ENCODE assay signal across 8 cellular contexts in the genomic region with DNA sequence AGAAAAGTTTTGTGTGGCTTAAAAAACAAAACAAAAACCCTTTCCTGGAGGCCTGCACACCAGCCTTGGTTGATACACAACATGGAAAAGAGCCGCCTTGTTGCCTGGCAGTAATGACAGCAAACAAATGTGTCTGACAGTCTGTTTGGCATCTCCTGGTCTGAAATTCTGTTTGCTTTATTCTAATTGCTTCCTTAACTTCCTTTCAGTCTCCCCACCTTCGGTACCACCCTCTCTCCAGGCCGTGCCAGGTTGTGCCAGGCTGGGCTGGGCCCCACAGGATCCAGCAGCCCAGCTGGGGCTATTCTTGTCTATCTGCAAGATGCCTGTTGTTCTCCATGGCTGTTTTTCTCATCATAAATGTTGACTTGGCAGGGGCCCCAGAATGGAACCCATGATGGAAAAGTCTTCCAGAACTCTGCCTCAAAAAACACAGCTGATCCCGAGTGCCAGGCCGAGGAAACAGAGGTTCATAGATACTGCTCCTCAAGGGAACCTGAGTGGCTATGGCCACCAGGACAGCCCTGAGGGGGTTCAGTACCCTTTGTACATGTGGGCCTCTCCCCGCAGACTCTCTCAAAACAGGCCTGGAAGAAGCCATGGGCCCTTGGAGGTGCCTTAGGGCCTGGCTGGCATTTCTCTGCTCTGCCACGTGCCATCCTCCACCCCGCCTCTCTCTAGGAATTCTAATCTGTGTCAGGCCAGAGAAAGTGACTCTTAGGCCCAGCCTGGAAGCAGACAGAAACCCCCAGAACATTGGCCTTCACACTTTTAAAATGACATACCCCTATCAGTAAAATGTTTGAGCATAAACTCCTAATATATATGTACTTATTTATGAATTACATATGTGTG. TPM values are rescaled to one million over a fixed set of nuclear protein-coding genes. Genes with fewer than 3 reads are reported as not detected.
DNase-seq lines count a peak whose midpoint lies in the region; ATAC-seq and TF ChIP-seq lines count a peak whose summit lies in the region.

No MANE protein-coding gene starts in this region.

- H3K9me3 Mint-ChIP-seq in progenitor cell of endocrine pancreas (ENCODE audit: low read depth) = no peaks in the 10 kb centered on the region
- H3K9me3 Mint-ChIP-seq in activated CD8-positive, alpha-beta memory T cell treated with anti-CD3 and anti-CD28 coated beads, Interleukin-2, amount 10 ng/mL, durations not matched to agents 7 days and 5 days (ENCODE audit: low read depth) = no peaks in the 10 kb centered on the region

- no peak overlapping the region for H3K4me3 Mint-ChIP-seq in progenitor cell of endocrine pancreas (ENCODE audit: low read depth)
- no peak overlapping the region for H3K4me3 Mint-ChIP-seq in activated CD8-positive, alpha-beta memory T cell treated with anti-CD3 and anti-CD28 coated beads, Interleukin-2, amount 10 ng/mL, durations not matched to agents 7 days and 5 days

- ATAC-seq in left cardiac atrium = peak; percentile 90 to 91
- no peak for ATAC-seq in activated CD8-positive, alpha-beta memory T cell treated with anti-CD3 and anti-CD28 coated beads, Interleukin-2, amount 10 ng/mL, durations not matched to agents 7 days and 5 days
- no peak for ATAC-seq in GM21367 (IDR thresholded peaks at IDR 0.05; ENCODE audit: unreplicated experiment)

- peaks cover 19% of the 10 kb centered on the region for H3K4me1 Mint-ChIP-seq in progenitor cell of endocrine pancreas (ENCODE audit: low read depth)
- H3K4me1 Mint-ChIP-seq in activated CD8-positive, alpha-beta memory T cell treated with anti-CD3 and anti-CD28 coated beads, Interleukin-2, amount 10 ng/mL, durations not matched to agents 7 days and 5 days = peaks cover 15% of the 10 kb centered on the region

- no peaks in the 10 kb centered on the region for H3K27me3 Mint-ChIP-seq in progenitor cell of endocrine pancreas
- H3K27me3 Mint-ChIP-seq in activated CD8-positive, alpha-beta memory T cell treated with anti-CD3 and anti-CD28 coated beads, Interleukin-2, amount 10 ng/mL, durations not matched to agents 7 days and 5 days = no peaks in the 10 kb centered on the region

- H3K36me3 Mint-ChIP-seq in progenitor cell of endocrine pancreas (ENCODE audit: insufficient read depth) = peaks cover 13% of the 10 kb centered on the region
- H3K36me3 Mint-ChIP-seq in activated CD8-positive, alpha-beta memory T cell treated with anti-CD3 and anti-CD28 coated beads, Interleukin-2, amount 10 ng/mL, durations not matched to agents 7 days and 5 days = no peaks in the 10 kb centered on the region

- intact Hi-C loops in left cardiac atrium (cut with DNase I) = loop anchor here in 1 of 2 donors (10.0 kb wide), 1 partner anchor 47 kb away; the partner anchor contains the start of gene YPEL2

- DNase-seq in DMS 273 treated with DMSO at 0.1 percent for 48 hours (lab: John Stamatoyannopoulos, UW) = peak; percentile 59
- peak; percentile 53 for DNase-seq in SK-MEL-5 (ENCODE audit: low read depth, low spot score)
- DNase-seq in left cardiac atrium = peak; percentile 55
- no peak for DNase-seq in progenitor cell of endocrine pancreas (ENCODE audit: low spot score, unreplicated experiment)
- DNase-seq in D341Med (ENCODE audit: low spot score) = no peak
- no peak for DNase-seq in activated CD8-positive, alpha-beta memory T cell treated with anti-CD3 and anti-CD28 coated beads, Interleukin-2, amount 10 ng/mL, durations not matched to agents 7 days and 5 days
- no peak for DNase-seq in iPS-NIHi11 (ENCODE audit: low spot score)

- CTCF ChIA-PET in activated CD8-positive, alpha-beta memory T cell treated with anti-CD3 and anti-CD28 coated beads, Interleukin-2, amount 10 ng/mL, durations not matched to agents 7 days and 5 days (lab: Charles Lee) = no interaction called here

- TF ChIP-seq CTCF in progenitor cell of endocrine pancreas (IDR thresholded peaks at IDR 0.05; ENCODE audit: unreplicated experiment) = no peak

- in situ Hi-C loops in SK-MEL-5 (cut with HindIII; ENCODE audit: low pct_unique_long_range_greater_than_20kb, low sequenced_read_pairs) = no loop called here

- H3K27ac Mint-ChIP-seq in progenitor cell of endocrine pancreas = peak overlapping the region; percentile 63
- no peak overlapping the region for H3K27ac Mint-ChIP-seq in activated CD8-positive, alpha-beta memory T cell treated with anti-CD3 and anti-CD28 coated beads, Interleukin-2, amount 10 ng/mL, durations not matched to agents 7 days and 5 days

RNA-seq across cellular contexts. Expression of gene YPEL2, which starts 50.5 kb away (rescaled TPM):
- 16.1 and 17.5 TPM in 2 replicates for total RNA-seq in SK-MEL-5 (2014; rRNA removed; shearing (Covaris generic))
- 9.5 and 14.6 TPM in 2 replicates for polyA plus RNA-seq in SK-MEL-5 (2015; cell fraction: cytosol; rRNA removed)
- 16.7 and 22.1 TPM in 2 replicates for polyA plus RNA-seq in SK-MEL-5 (2015; cell fraction: nucleus; rRNA removed)
- total RNA-seq in left cardiac atrium = 10 to 100 TPM; 10.5 to 25.4 TPM
- 39.9 and 40.8 TPM in 2 replicates for total RNA-seq in progenitor cell of endocrine pancreas
- total RNA-seq in activated CD8-positive, alpha-beta memory T cell treated with anti-CD3 and anti-CD28 coated beads, Interleukin-2, amount 10 ng/mL, durations not matched to agents 7 days and 5 days = 10 to 100 TPM in 1 of 2 experiments, 1 to 10 TPM in 1; 9.9 to 12.3 TPM

Comparison
In these comparisons a context has a peak if more than half of its experiments do, and no peak if none do; other contexts are left out.
1. DNase-seq: peak in DMS 273 treated with DMSO at 0.1 percent for 48 hours (single experiment), SK-MEL-5 (single experiment) and left cardiac atrium (single experiment); none in progenitor cell of endocrine pancreas (single experiment), D341Med (single experiment), activated CD8-positive, alpha-beta memory T cell treated with anti-CD3 and anti-CD28 coated beads, Interleukin-2, amount 10 ng/mL, durations not matched to agents 7 days and 5 days (single experiment) and iPS-NIHi11 (single experiment).
2. ATAC-seq: peak in left cardiac atrium (2 of 2); none in activated CD8-positive, alpha-beta memory T cell treated with anti-CD3 and anti-CD28 coated beads, Interleukin-2, amount 10 ng/mL, durations not matched to agents 7 days and 5 days (single experiment) and GM21367 (single experiment).